Comparison of ENCODE assay signal across 20 cellular contexts in the genomic region with DNA sequence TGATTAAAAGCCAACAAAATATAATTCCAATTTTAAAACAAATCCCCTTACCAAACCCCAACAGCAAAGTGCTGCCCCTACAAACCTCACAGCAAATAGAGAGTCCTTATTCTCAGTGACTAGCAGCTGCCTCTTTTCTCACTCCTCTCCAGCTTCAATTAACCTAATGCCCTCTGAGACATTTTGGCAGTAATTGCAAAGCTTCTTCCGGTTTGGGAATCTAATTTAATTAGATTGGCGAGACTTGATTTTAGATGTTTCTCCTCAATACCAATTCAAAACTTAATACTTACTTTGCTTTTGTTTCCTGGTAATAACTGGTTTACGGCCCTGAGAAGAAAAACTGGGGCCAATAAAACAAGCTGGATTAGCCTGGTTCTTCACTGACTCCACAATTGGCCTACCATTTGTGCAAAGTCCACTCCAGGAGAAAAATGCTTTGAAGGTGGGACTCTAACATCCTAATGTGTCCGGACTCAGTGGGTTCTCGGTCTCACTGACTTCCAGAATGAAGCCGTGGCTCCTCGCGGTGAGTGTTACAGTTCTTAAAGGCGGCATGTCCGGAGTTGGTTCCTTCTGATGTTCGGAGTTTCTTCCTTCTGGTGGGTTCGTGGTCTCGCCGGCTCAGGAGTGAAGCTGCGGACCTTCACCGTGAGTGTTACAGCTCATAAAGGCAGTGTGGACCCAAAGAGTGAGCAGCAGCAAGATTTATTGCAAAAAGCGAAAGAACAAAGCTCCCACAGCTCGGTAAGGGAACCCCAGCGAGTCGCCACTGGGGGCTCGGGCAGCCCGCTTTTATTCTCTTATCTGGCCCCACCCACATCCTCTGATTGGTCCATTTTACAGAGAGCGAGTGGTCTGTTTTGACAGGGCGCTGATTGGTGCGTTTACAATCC. TPM values are rescaled to one million over a fixed set of nuclear protein-coding genes. Genes with fewer than 3 reads are reported as not detected.
DNase-seq lines count a peak whose midpoint lies in the region; ATAC-seq, FAIRE-seq and TF ChIP-seq lines count a peak whose summit lies in the region.
"Had no signal": no experiment of that assay in that cellular context is flagged by ENCODE, and none has a peak within 500 bp of the region (broad histone marks: within the 10 kb centered on the region; RNA-seq: fewer than 3 reads in every experiment).

No MANE protein-coding gene starts in this region.

- H3K9me3 Mint-ChIP-seq in activated naive CD8-positive, alpha-beta T cell treated with anti-CD3 and anti-CD28 coated beads, Interleukin-2, amount 50 U/mL, for 24 hours, result no peaks in the 10 kb centered on the region
- H3K9me3 Mint-ChIP-seq in mesothelial cell of epicardium, result peaks cover 3% of the 10 kb centered on the region
- H3K9me3 Mint-ChIP-seq: central memory CD8-positive, alpha-beta T cell had no signal

- H3K4me1 Mint-ChIP-seq in activated naive CD8-positive, alpha-beta T cell treated with anti-CD3 and anti-CD28 coated beads, Interleukin-2, amount 50 U/mL, for 24 hours, result peaks cover 28% of the 10 kb centered on the region
- H3K4me1 Mint-ChIP-seq in mesothelial cell of epicardium, result peaks cover 2% of the 10 kb centered on the region

- no peak overlapping the region for H2AK5ac ChIP-seq in neuronal stem cell (ENCODE audit: low read depth, low read length)

- no peaks in the 10 kb centered on the region for H3K79me1 ChIP-seq in neuronal stem cell (ENCODE audit: low read depth, low read length)

- H3K27ac Mint-ChIP-seq in activated naive CD8-positive, alpha-beta T cell treated with anti-CD3 and anti-CD28 coated beads, Interleukin-2, amount 50 U/mL, for 24 hours, result peak overlapping the region; percentile 43
- H3K27ac Mint-ChIP-seq in mesothelial cell of epicardium, result no peak overlapping the region

- WGBS in neuronal stem cell (ENCODE audit: extremely low coverage in 2 of 2, insufficient read length in 2 of 2, insufficient replicate concordance in 1 of 2), 2 donors, result no CpG with 5 or more reads among the region's 25 CpGs

- no peak overlapping the region for H3K14ac ChIP-seq in neuronal stem cell (ENCODE audit: low read length)

- H2BK12ac ChIP-seq in neuronal stem cell (ENCODE audit: low read length), result no peak overlapping the region

- H3K4me3 ChIP-seq in HL-60 (replicated peaks; ENCODE audit: insufficient read depth, low read length), result peak overlapping the region; percentile 39
- no peak overlapping the region for H3K4me3 ChIP-seq in neuronal stem cell (ENCODE audit: low read length in 2 of 2)
- H3K4me3 ChIP-seq: sigmoid colon, SK-N-MC had no signal

- H2AFZ ChIP-seq in neuronal stem cell (ENCODE audit: low read length), result no peak overlapping the region

- no peak for ATAC-seq in activated naive CD8-positive, alpha-beta T cell treated with anti-CD3 and anti-CD28 coated beads, Interleukin-2, amount 50 U/mL, for 24 hours
- no peak for ATAC-seq in HG02852 (IDR thresholded peaks at IDR 0.05; ENCODE audit: unreplicated experiment)

- no peak overlapping the region for H2BK120ac ChIP-seq in neuronal stem cell (ENCODE audit: low read depth, low read length)

- no peak overlapping the region for H3K4me3 Mint-ChIP-seq in activated naive CD8-positive, alpha-beta T cell treated with anti-CD3 and anti-CD28 coated beads, Interleukin-2, amount 50 U/mL, for 24 hours
- no peak overlapping the region for H3K4me3 Mint-ChIP-seq in mesothelial cell of epicardium
- H3K4me3 Mint-ChIP-seq: central memory CD8-positive, alpha-beta T cell had no signal

- no peak overlapping the region for H3K23ac ChIP-seq in neuronal stem cell (ENCODE audit: low read depth, low read length, poor library complexity)

- peaks cover 4% of the 10 kb centered on the region for H3K36me3 Mint-ChIP-seq in activated naive CD8-positive, alpha-beta T cell treated with anti-CD3 and anti-CD28 coated beads, Interleukin-2, amount 50 U/mL, for 24 hours (ENCODE audit: low read depth)
- peaks cover 6% of the 10 kb centered on the region for H3K36me3 Mint-ChIP-seq in mesothelial cell of epicardium

- H3K4ac ChIP-seq in neuronal stem cell (ENCODE audit: low read length), result no peak overlapping the region

- H3K9ac ChIP-seq in neuronal stem cell (ENCODE audit: low read depth, low read length, poor library complexity), result no peak overlapping the region

- H4K8ac ChIP-seq in neuronal stem cell (ENCODE audit: low read depth, low read length), result no peak overlapping the region

- H3K27me3 ChIP-seq in HL-60 (ENCODE audit: insufficient read depth, poor library complexity, severe bottlenecking), result no peaks in the 10 kb centered on the region
- no peaks in the 10 kb centered on the region for H3K27me3 ChIP-seq in neuronal stem cell (ENCODE audit: control insufficient read depth in 3 of 3, insufficient read depth in 3 of 3, low read depth in 1 of 3, low read length in 3 of 3)
- H3K27me3 ChIP-seq: BE2C, sigmoid colon had no signal

- H3K27ac ChIP-seq in HL-60 (replicated peaks) (peak overlapping the region; percentile 71), neuronal stem cell (replicated peaks; ENCODE audit: low read length) (peak overlapping the region; percentile 15)
- H3K27ac ChIP-seq: sigmoid colon, SK-N-MC had no signal

- H3K4me2 ChIP-seq in neuronal stem cell (ENCODE audit: insufficient read depth, low read length, poor library complexity, severe bottlenecking), result no peak overlapping the region

- peaks cover 0 to 1% of the 10 kb centered on the region in 2 donors for H3K9me3 ChIP-seq in neuronal stem cell (replicated peaks in 1 of 2; ENCODE audit: control insufficient read depth in 2 of 2, insufficient read depth in 1 of 2, low read depth in 1 of 2, low read length in 2 of 2)
- H3K9me3 ChIP-seq: BE2C, sigmoid colon had no signal

- no peak overlapping the region for H2BK5ac ChIP-seq in neuronal stem cell (ENCODE audit: low read length)

- H3K4me1 ChIP-seq in neuronal stem cell (ENCODE audit: control insufficient read depth in 2 of 2, insufficient read depth in 1 of 2, low read depth in 1 of 2, low read length in 2 of 2), result peaks cover 0 to 2% of the 10 kb centered on the region in 2 donors
- H3K4me1 ChIP-seq: BE2C, sigmoid colon had no signal

- no peak overlapping the region for H4K91ac ChIP-seq in neuronal stem cell (ENCODE audit: low read depth, low read length, poor library complexity)

- H3K27me3 Mint-ChIP-seq in activated naive CD8-positive, alpha-beta T cell treated with anti-CD3 and anti-CD28 coated beads, Interleukin-2, amount 50 U/mL, for 24 hours, result no peaks in the 10 kb centered on the region
- H3K27me3 Mint-ChIP-seq in mesothelial cell of epicardium (ENCODE audit: low read depth), result peaks cover 2% of the 10 kb centered on the region
- H3K27me3 Mint-ChIP-seq: central memory CD8-positive, alpha-beta T cell had no signal

- no peak for TF ChIP-seq POLR2A in GM12891 (IDR thresholded peaks at IDR 0.05; ENCODE audit: low read depth, low read length)

- H3K18ac ChIP-seq in neuronal stem cell (ENCODE audit: low read length), result no peak overlapping the region

- FAIRE-seq in GM12891 (lab: Jason Lieb, UNC), result no peak
- FAIRE-seq: H1, RCC 7860 had no signal

- DNase-seq in HL-60 (ENCODE audit: low read depth in 1 of 2, low spot score in 1 of 2) (peak in 1 of 2 experiments; percentile 70), NCI-H82 (lab: John Stamatoyannopoulos, UW) (peak; percentile 64), neuronal stem cell (ENCODE audit: low spot score) (no peak), GM12891 (ENCODE audit: insufficient read length, low spot score) (no peak), putamen (ENCODE audit: low spot score) (no peak), mesothelial cell of epicardium (ENCODE audit: low spot score in 2 of 2, unreplicated experiment in 2 of 2) (no peak)
- no peak for DNase-seq in activated naive CD8-positive, alpha-beta T cell treated with anti-CD3 and anti-CD28 coated beads, Interleukin-2, amount 50 U/mL, for 24 hours
- DNase-seq: activated effector memory CD4-positive, alpha-beta T cell treated with anti-CD3 and anti-CD28 coated beads, Interleukin-2, amount 50 U/mL, for 16 hours; BE2C; effector memory CD4-positive, alpha-beta T cell; NCI-H1417 treated with DMSO at 0.1 percent for 48 hours; NCI-H2171 treated with DMSO at 0.1 percent for 48 hours; NCI-H774; sigmoid colon; stimulated activated CD4-positive, alpha-beta T cell treated with anti-CD3 and anti-CD28 coated beads, Interleukin-1b, Interleukin-23, amount 100 ng/mL, for 48 hours had no signal

- peaks cover 0 to 2% of the 10 kb centered on the region in 2 donors for H3K36me3 ChIP-seq in neuronal stem cell (replicated peaks in 1 of 2; ENCODE audit: control insufficient read depth in 2 of 2, insufficient read depth in 2 of 2, low read length in 2 of 2)
- H3K36me3 ChIP-seq: BE2C had no signal

- H2BK15ac ChIP-seq in neuronal stem cell (ENCODE audit: low read length), result no peak overlapping the region

- TF ChIP-seq CTCF in HL-60 (IDR thresholded peaks at IDR 0.05; ENCODE audit: insufficient read depth, low read length) (no peak), mesothelial cell of epicardium (IDR thresholded peaks at IDR 0.05; ENCODE audit: unreplicated experiment) (no peak)

TF ChIP-seq in GM12891, 5 proteins besides CTCF, POLR2A, EP300 and RAD21:
- TF ChIP-seq POU2F2 (IDR thresholded peaks at IDR 0.05; ENCODE audit: low read depth, low read length) (no peak), PAX5 (IDR thresholded peaks at IDR 0.05; ENCODE audit: insufficient read depth, low read length, severe bottlenecking) (no peak), POLR2AphosphoS5 (IDR thresholded peaks at IDR 0.05; ENCODE audit: low read depth, low read length) (no peak), TAF1 (IDR thresholded peaks at IDR 0.05; ENCODE audit: low read depth, low read length) (no peak), SPI1 (IDR thresholded peaks at IDR 0.05; ENCODE audit: low read depth, low read length) (no peak)

RNA-seq across cellular contexts. Expression of gene SLC35F5, which starts 52.8 kb away (rescaled TPM):
- polyA plus RNA-seq in neuronal stem cell (2013, experiment 1 of 2), result 18.6 TPM
- polyA plus RNA-seq in neuronal stem cell (2013, experiment 2 of 2), result 18.4 TPM
- polyA plus RNA-seq in GM12891 (2012; ENCODE audit: low read depth, missing spikeins), result 6.7 TPM
- total RNA-seq in mesothelial cell of epicardium, result 57.5 to 64.4 TPM (median 58.9 TPM) in 3 replicates
